ENCODE assay signal across 13 cellular contexts in genomic region chr3:197746801-197747237, GRCh38. TPM values are rescaled to one million over a fixed set of nuclear protein-coding genes. Genes with fewer than 3 reads are reported as not detected.
A peak's percentile ranks its signal among the peaks of the same experiment; 100 is the strongest.
DNase-seq lines count a peak whose midpoint lies in the region; ATAC-seq and TF ChIP-seq lines count a peak whose summit lies in the region.
"Had no signal": no experiment of that assay in that cellular context is flagged by ENCODE, and none has a peak within 500 bp of the region (broad histone marks: within the 10 kb centered on the region; RNA-seq: fewer than 3 reads in every experiment).

No MANE protein-coding gene starts in this region.

- TF ChIP-seq EP300 in sigmoid colon (IDR thresholded peaks at IDR 0.05): no peak

- H4K20me1 ChIP-seq in osteoblast (ENCODE audit: insufficient read depth, low read length): peaks cover 12% of the 10 kb centered on the region

- H3K27ac ChIP-seq in osteoblast (ENCODE audit: low read depth, low read length): no peak overlapping the region
- no peak overlapping the region for H3K27ac ChIP-seq in sigmoid colon
- H3K27ac ChIP-seq: SJCRH30 had no signal

- H3K4me1 Mint-ChIP-seq in brain: peaks cover 32% of the 10 kb centered on the region

- no peak overlapping the region for H2AFZ ChIP-seq in osteoblast (ENCODE audit: low read length)

- intact Hi-C loops in sigmoid colon (cut with DNase I): loop anchor here (5.0 kb wide), 1 partner anchor 100 kb away; no protein-coding TSS in a partner anchor

- H3K27ac Mint-ChIP-seq in brain: peak overlapping the region in 3 of 5 experiments; percentile 58 to 85 (median 76)
- H3K27ac Mint-ChIP-seq: CD4-positive, alpha-beta T cell had no signal

- H3K27me3 ChIP-seq in osteoblast (ENCODE audit: insufficient read depth, low read length) (no peaks in the 10 kb centered on the region), sigmoid colon (no peaks in the 10 kb centered on the region)
- H3K27me3 ChIP-seq: SJCRH30 had no signal

- H3K4me1 ChIP-seq in osteoblast (ENCODE audit: insufficient read depth, low read length): peaks cover 14% of the 10 kb centered on the region
- H3K4me1 ChIP-seq in sigmoid colon: peaks cover 0 to 19% (median 12%) of the 10 kb centered on the region in 4 donors

- ATAC-seq in HG03571 (IDR thresholded peaks at IDR 0.05; ENCODE audit: unreplicated experiment): no peak
- ATAC-seq: activated T-cell treated with anti-CD3 and anti-CD28 coated beads, Interleukin-2, amount 50 U/mL, for 4 hours had no signal

- H3K36me3 Mint-ChIP-seq in brain: no peaks in the 10 kb centered on the region
- H3K36me3 Mint-ChIP-seq: naive B cell had no signal

- peak overlapping the region; percentile 18 to 83 (median 56) for H3K4me3 Mint-ChIP-seq in brain
- H3K4me3 Mint-ChIP-seq: activated T-cell treated with anti-CD3 and anti-CD28 coated beads, Interleukin-2, amount 50 U/mL, for 4 hours had no signal

- TF ChIP-seq POLR2A in sigmoid colon (IDR thresholded peaks at IDR 0.05): no peak

- no peak overlapping the region for H3K4me3 ChIP-seq in osteoblast (ENCODE audit: insufficient read depth, low read length)
- H3K4me3 ChIP-seq in sigmoid colon: no peak overlapping the region
- H3K4me3 ChIP-seq: SJCRH30 had no signal

- H3K9me3 ChIP-seq in osteoblast (ENCODE audit: low read depth, low read length) (no peaks in the 10 kb centered on the region), sigmoid colon (no peaks in the 10 kb centered on the region)
- H3K9me3 ChIP-seq: SJCRH30 had no signal

- no peak overlapping the region for H3K4me2 ChIP-seq in osteoblast (ENCODE audit: insufficient read depth, low read length)

- H3K79me2 ChIP-seq in osteoblast (ENCODE audit: insufficient read depth, low read length): peaks cover 13% of the 10 kb centered on the region

- no peak for TF ChIP-seq CTCF in brain (conservative IDR thresholded peaks at IDR 0.05)
- no peak for TF ChIP-seq CTCF in osteoblast (IDR thresholded peaks at IDR 0.05; ENCODE audit: extremely low read depth, low read depth, low read length)
- TF ChIP-seq CTCF in sigmoid colon (IDR thresholded peaks at IDR 0.05): no peak

- peaks cover 15% of the 10 kb centered on the region for H3K27me3 Mint-ChIP-seq in brain
- H3K27me3 Mint-ChIP-seq: CD4-positive, alpha-beta T cell; naive B cell had no signal

- 69 to 78% methylated on average over 4 of the region's 4 CpGs for WGBS in sigmoid colon, 2 donors

- DNase-seq in HCEC 1CT (peak; percentile 19), NOMO-1 treated with DMSO at 0.1 percent for 48 hours (lab: John Stamatoyannopoulos, UW; ENCODE audit: unreplicated experiment) (peak; percentile 83), osteoblast (ENCODE audit: insufficient read length, low spot score, missing footprints) (peak; percentile 14), NCI-H2227 (lab: John Stamatoyannopoulos, UW; ENCODE audit: unreplicated experiment) (no peak), sigmoid colon (no peak)
- DNase-seq: activated CD4-positive, CD25-positive, alpha-beta regulatory T cell treated with anti-CD3 and anti-CD28 coated beads, Interleukin-2, amount 50 U/mL, for 72 hours; activated T-cell treated with anti-CD3 and anti-CD28 coated beads, Interleukin-2, amount 50 U/mL, for 4 hours; CD4-positive, alpha-beta T cell; naive B cell; NCI-H2227 treated with DMSO at 0.1 percent for 48 hours; SJCRH30 had no signal

- H3K36me3 ChIP-seq in osteoblast (ENCODE audit: insufficient read depth, low read length): no peaks in the 10 kb centered on the region
- H3K36me3 ChIP-seq in sigmoid colon: no peaks in the 10 kb centered on the region
- H3K36me3 ChIP-seq: SJCRH30 had no signal

- peaks cover 0 to 5% (median 0%) of the 10 kb centered on the region in 5 experiments for H3K9me3 Mint-ChIP-seq in brain
- H3K9me3 Mint-ChIP-seq: activated T-cell treated with anti-CD3 and anti-CD28 coated beads, Interleukin-2, amount 50 U/mL, for 4 hours; CD4-positive, alpha-beta T cell; naive B cell had no signal

RNA-seq across cellular contexts. Expression of gene FYTTD1, which starts 2.9 kb away (rescaled TPM):
- polyA plus RNA-seq in brain (ENCODE audit: insufficient read depth, low read depth, low replicate concordance): 47.1 TPM
- total RNA-seq in osteoblast: 41.3 and 42.0 TPM in 2 replicates
- 10 to 100 TPM; 46.4 to 63.9 (median 51.8) TPM for total RNA-seq in sigmoid colon
- polyA plus RNA-seq in sigmoid colon: 10 to 100 TPM; 11.4 to 15.7 (median 13.2) TPM

RNA-seq across cellular contexts. Expression of gene RUBCN, which starts 10.1 kb away (rescaled TPM):
- 20.8 TPM for polyA plus RNA-seq in brain (ENCODE audit: insufficient read depth, low read depth, low replicate concordance)
- 19.7 and 23.2 TPM in 2 replicates for total RNA-seq in osteoblast
- total RNA-seq in sigmoid colon: 10 to 100 TPM; 35.2 to 41.8 (median 36.6) TPM
- polyA plus RNA-seq in sigmoid colon: 10 to 100 TPM in 1 of 3 donors, 1 to 10 TPM in 2; 2.4 to 20.4 (median 5.5) TPM

RNA-seq across cellular contexts. Expression of gene LRCH3, which starts 44.2 kb away (rescaled TPM):
- 25.0 TPM for polyA plus RNA-seq in brain (ENCODE audit: insufficient read depth, low read depth, low replicate concordance)
- 61.9 and 91.6 TPM in 2 replicates for total RNA-seq in osteoblast
- 100 to 1,000 TPM in 1 of 4 donors, 10 to 100 TPM in 3; 44.7 to 154 (median 49.4) TPM for total RNA-seq in sigmoid colon
- 10 to 100 TPM in 1 of 3 donors, 1 to 10 TPM in 2; 4.8 to 15.7 (median 5.5) TPM for polyA plus RNA-seq in sigmoid colon

Comparison
In these comparisons a context has a peak if more than half of its experiments do, and no peak if none do; other contexts are left out.
1. DNase-seq: peak in HCEC 1CT (single experiment), NOMO-1 treated with DMSO at 0.1 percent for 48 hours (single experiment) and osteoblast (single experiment); none in NCI-H2227 (single experiment) and sigmoid colon (single experiment).